1 cellular context compared by ENCODE assay signal in the genomic region with DNA sequence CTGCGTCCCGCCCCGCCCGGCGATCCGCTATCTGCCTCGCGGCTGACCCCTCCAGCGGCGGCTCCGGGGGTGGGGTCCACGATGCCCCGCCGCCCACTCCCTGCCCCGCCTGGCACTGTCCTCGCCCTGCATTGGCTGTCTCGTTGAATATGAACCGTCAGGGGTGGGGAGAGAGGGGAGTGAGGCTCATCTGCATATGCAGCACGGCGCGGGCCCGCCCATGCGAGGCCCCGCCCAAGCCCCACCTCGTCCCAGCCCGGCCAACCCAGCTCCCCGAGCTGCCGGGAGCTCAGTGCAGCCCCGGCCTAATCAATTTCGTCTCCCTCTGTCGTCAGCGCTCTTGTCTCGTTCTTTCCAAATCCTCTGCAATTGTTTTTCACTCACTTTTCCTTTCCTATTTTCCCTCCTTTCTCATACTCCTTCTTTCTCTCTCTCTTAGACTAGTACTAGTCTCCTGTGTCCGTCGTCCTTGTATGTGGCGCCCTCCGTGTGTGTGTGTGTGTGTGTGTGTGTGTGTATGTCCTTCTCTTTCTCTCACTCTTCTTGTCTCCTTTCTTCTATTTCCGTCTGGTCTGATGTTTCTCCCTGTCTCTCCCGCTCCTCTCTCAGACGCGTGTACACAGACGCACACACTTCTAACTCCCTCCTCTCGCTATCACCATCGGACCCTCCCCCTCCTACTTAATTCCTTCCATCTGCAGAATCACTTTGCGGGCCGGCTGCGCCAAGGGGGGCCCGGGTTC.
TF ChIP-seq lines count a peak whose summit lies in the region.

No MANE protein-coding gene starts in this region.

TF ChIP-seq in K562, 482 proteins besides CTCF, POLR2A, EP300 and RAD21 (continued from another document):
- TF ChIP-seq, protein P1, sequence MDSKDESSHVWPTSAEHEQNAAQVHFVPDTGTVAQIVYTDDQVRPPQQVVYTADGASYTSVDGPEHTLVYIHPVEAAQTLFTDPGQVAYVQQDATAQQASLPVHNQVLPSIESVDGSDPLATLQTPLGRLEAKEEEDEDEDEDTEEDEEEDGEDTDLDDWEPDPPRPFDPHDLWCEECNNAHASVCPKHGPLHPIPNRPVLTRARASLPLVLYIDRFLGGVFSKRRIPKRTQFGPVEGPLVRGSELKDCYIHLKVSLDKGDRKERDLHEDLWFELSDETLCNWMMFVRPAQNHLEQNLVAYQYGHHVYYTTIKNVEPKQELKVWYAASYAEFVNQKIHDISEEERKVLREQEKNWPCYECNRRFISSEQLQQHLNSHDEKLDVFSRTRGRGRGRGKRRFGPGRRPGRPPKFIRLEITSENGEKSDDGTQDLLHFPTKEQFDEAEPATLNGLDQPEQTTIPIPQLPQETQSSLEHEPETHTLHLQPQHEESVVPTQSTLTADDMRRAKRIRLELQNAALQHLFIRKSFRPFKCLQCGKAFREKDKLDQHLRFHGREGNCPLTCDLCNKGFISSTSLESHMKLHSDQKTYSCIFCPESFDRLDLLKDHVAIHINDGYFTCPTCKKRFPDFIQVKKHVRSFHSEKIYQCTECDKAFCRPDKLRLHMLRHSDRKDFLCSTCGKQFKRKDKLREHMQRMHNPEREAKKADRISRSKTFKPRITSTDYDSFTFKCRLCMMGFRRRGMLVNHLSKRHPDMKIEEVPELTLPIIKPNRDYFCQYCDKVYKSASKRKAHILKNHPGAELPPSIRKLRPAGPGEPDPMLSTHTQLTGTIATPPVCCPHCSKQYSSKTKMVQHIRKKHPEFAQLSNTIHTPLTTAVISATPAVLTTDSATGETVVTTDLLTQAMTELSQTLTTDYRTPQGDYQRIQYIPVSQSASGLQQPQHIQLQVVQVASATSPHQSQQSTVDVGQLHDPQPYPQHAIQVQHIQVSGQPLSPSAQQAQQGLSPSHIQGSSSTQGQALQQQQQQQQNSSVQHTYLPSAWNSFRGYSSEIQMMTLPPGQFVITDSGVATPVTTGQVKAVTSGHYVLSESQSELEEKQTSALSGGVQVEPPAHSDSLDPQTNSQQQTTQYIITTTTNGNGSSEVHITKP (IDR thresholded peaks at IDR 0.05; ENCODE audit: partially characterized antibody), result peak; percentile 91
- TF ChIP-seq POLR3A (IDR thresholded peaks at IDR 0.05; ENCODE audit: borderline replicate concordance, extremely low read depth, insufficient read depth, insufficient read length), result no peak
- TF ChIP-seq, protein P2, sequence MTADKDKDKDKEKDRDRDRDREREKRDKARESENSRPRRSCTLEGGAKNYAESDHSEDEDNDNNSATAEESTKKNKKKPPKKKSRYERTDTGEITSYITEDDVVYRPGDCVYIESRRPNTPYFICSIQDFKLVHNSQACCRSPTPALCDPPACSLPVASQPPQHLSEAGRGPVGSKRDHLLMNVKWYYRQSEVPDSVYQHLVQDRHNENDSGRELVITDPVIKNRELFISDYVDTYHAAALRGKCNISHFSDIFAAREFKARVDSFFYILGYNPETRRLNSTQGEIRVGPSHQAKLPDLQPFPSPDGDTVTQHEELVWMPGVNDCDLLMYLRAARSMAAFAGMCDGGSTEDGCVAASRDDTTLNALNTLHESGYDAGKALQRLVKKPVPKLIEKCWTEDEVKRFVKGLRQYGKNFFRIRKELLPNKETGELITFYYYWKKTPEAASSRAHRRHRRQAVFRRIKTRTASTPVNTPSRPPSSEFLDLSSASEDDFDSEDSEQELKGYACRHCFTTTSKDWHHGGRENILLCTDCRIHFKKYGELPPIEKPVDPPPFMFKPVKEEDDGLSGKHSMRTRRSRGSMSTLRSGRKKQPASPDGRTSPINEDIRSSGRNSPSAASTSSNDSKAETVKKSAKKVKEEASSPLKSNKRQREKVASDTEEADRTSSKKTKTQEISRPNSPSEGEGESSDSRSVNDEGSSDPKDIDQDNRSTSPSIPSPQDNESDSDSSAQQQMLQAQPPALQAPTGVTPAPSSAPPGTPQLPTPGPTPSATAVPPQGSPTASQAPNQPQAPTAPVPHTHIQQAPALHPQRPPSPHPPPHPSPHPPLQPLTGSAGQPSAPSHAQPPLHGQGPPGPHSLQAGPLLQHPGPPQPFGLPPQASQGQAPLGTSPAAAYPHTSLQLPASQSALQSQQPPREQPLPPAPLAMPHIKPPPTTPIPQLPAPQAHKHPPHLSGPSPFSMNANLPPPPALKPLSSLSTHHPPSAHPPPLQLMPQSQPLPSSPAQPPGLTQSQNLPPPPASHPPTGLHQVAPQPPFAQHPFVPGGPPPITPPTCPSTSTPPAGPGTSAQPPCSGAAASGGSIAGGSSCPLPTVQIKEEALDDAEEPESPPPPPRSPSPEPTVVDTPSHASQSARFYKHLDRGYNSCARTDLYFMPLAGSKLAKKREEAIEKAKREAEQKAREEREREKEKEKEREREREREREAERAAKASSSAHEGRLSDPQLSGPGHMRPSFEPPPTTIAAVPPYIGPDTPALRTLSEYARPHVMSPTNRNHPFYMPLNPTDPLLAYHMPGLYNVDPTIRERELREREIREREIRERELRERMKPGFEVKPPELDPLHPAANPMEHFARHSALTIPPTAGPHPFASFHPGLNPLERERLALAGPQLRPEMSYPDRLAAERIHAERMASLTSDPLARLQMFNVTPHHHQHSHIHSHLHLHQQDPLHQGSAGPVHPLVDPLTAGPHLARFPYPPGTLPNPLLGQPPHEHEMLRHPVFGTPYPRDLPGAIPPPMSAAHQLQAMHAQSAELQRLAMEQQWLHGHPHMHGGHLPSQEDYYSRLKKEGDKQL (CRISPR knock-in tag; IDR thresholded peaks at IDR 0.05; ENCODE audit: borderline replicate concordance), result no peak
- TF ChIP-seq NCOA6 (IDR thresholded peaks at IDR 0.05), result no peak; the same call in 1 of the 2 replicates
- no peak; the same call in none of the 2 replicates for TF ChIP-seq CXXC5 (CRISPR knock-in tag; IDR thresholded peaks at IDR 0.05)
- peak; percentile 47; the same call in 1 of the 2 replicates for TF ChIP-seq HDAC8 (tag; IDR thresholded peaks at IDR 0.05)
- peak; percentile 75 for TF ChIP-seq MTA2 (IDR thresholded peaks at IDR 0.05; ENCODE audit: low read depth)
- TF ChIP-seq, protein P3, sequence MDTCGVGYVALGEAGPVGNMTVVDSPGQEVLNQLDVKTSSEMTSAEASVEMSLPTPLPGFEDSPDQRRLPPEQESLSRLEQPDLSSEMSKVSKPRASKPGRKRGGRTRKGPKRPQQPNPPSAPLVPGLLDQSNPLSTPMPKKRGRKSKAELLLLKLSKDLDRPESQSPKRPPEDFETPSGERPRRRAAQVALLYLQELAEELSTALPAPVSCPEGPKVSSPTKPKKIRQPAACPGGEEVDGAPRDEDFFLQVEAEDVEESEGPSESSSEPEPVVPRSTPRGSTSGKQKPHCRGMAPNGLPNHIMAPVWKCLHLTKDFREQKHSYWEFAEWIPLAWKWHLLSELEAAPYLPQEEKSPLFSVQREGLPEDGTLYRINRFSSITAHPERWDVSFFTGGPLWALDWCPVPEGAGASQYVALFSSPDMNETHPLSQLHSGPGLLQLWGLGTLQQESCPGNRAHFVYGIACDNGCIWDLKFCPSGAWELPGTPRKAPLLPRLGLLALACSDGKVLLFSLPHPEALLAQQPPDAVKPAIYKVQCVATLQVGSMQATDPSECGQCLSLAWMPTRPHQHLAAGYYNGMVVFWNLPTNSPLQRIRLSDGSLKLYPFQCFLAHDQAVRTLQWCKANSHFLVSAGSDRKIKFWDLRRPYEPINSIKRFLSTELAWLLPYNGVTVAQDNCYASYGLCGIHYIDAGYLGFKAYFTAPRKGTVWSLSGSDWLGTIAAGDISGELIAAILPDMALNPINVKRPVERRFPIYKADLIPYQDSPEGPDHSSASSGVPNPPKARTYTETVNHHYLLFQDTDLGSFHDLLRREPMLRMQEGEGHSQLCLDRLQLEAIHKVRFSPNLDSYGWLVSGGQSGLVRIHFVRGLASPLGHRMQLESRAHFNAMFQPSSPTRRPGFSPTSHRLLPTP (IDR thresholded peaks at IDR 0.05; ENCODE audit: borderline replicate concordance, extremely low read depth, insufficient read length), result no peak
- TF ChIP-seq SMAD4 (CRISPR knock-in tag; conservative IDR thresholded peaks at IDR 0.05), result peak; percentile 57
- TF ChIP-seq ZNF212 (CRISPR knock-in tag; IDR thresholded peaks at IDR 0.05), result no peak
- no peak for TF ChIP-seq CBX2 (IDR thresholded peaks at IDR 0.05; ENCODE audit: insufficient read depth, low read length, poor library complexity, severe bottlenecking)
- TF ChIP-seq, protein P4, sequence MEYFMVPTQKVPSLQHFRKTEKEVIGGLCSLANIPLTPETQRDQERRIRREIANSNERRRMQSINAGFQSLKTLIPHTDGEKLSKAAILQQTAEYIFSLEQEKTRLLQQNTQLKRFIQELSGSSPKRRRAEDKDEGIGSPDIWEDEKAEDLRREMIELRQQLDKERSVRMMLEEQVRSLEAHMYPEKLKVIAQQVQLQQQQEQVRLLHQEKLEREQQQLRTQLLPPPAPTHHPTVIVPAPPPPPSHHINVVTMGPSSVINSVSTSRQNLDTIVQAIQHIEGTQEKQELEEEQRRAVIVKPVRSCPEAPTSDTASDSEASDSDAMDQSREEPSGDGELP (CRISPR knock-in tag; IDR thresholded peaks at IDR 0.05; ENCODE audit: borderline replicate concordance), result peak; percentile 70
TF ChIP-seq in K562: peak in this region for 162.
